10 cellular contexts compared by ENCODE assay signal in genomic region chr2:24577481-24577880, GRCh38.
DNase-seq lines count a peak whose midpoint lies in the region; ATAC-seq and TF ChIP-seq lines count a peak whose summit lies in the region.
"Had no signal": no experiment of that assay in that cellular context is flagged by ENCODE, and none has a peak within 500 bp of the region (broad histone marks: within the 10 kb centered on the region; RNA-seq: fewer than 3 reads in every experiment).

No MANE protein-coding gene starts in this region.

- H3K9ac ChIP-seq in SK-N-SH = no peak overlapping the region

- peaks cover 70% of the 10 kb centered on the region for H3K4me1 Mint-ChIP-seq in brain

- CTCF ChIA-PET in SK-N-SH (lab: Yijun Ruan, JAX) = interaction anchor here (1.4 kb wide), 2 partner anchors 11 to 76 kb away, joined by 3 read pairs; no protein-coding TSS in a partner anchor

- no peak for TF ChIP-seq EP300 in SK-N-SH (IDR thresholded peaks at IDR 0.05; ENCODE audit: borderline replicate concordance in 1 of 2, low read depth in 1 of 2, low read length in 1 of 2)

- H3K27ac ChIP-seq in SK-N-SH (ENCODE audit: low read depth in 2 of 2, low read length in 1 of 2) = no peak overlapping the region
- H3K27ac ChIP-seq in vagina = no peak overlapping the region

- no peak for TF ChIP-seq POLR2A in vagina (IDR thresholded peaks at IDR 0.05)

- no peak for TF ChIP-seq RAD21 in SK-N-SH (IDR thresholded peaks at IDR 0.05; ENCODE audit: low read length)

- H3K27me3 Mint-ChIP-seq in brain = no peaks in the 10 kb centered on the region

- intact Hi-C loops in vagina (cut with DNase I) = no loop called here

- H3K27me3 ChIP-seq in SK-N-SH (ENCODE audit: insufficient read depth) (no peaks in the 10 kb centered on the region), vagina (no peaks in the 10 kb centered on the region)

- no peak for DNase-seq in activated naive CD4-positive, alpha-beta T cell treated with Interleukin-2 at 50 U/mL for 16 hours
- DNase-seq in SK-N-SH (no peak), vagina (ENCODE audit: extremely low spot score in 2 of 2) (no peak)
- DNase-seq: NCI-H2081 treated with DMSO at 0.1 percent for 48 hours had no signal

- POLR2A ChIA-PET in SK-N-SH (lab: Yijun Ruan, JAX) = no interaction called here

- ATAC-seq in GM18502 (IDR thresholded peaks at IDR 0.05; ENCODE audit: poor library complexity, unreplicated experiment) (peak; percentile 78), GM21423 (IDR thresholded peaks at IDR 0.05; ENCODE audit: unreplicated experiment) (peak; percentile 64), HG03432 (IDR thresholded peaks at IDR 0.05; ENCODE audit: unreplicated experiment) (peak; percentile 75), GM19397 (IDR thresholded peaks at IDR 0.05; ENCODE audit: unreplicated experiment) (no peak)
- ATAC-seq: esophagus mucosa had no signal

- H3K9me2 ChIP-seq in SK-N-SH = no peaks in the 10 kb centered on the region

- H3F3A ChIP-seq in SK-N-SH (replicated peaks; ENCODE audit: insufficient read depth) = no peaks in the 10 kb centered on the region

- H3K4me3 ChIP-seq in SK-N-SH (ENCODE audit: low read depth in 2 of 2, low read length in 1 of 2) (no peak overlapping the region), vagina (no peak overlapping the region)

- no peaks in the 10 kb centered on the region for H3K79me2 ChIP-seq in SK-N-SH (ENCODE audit: insufficient read depth)

- peaks cover 0 to 4% of the 10 kb centered on the region in 2 experiments; a peak in 2 of 4 replicates for H3K4me1 ChIP-seq in SK-N-SH (ENCODE audit: control insufficient read depth in 1 of 2, insufficient read depth in 2 of 2, low read depth in 1 of 2, low read length in 1 of 2)
- peaks cover 28% of the 10 kb centered on the region for H3K4me1 ChIP-seq in vagina

- peak overlapping the region in 1 of 5 experiments; percentile 44 for H3K4me3 Mint-ChIP-seq in brain

- peak overlapping the region in 3 of 5 experiments; percentile 23 to 79 (median 78) for H3K27ac Mint-ChIP-seq in brain

- TF ChIP-seq CTCF in brain (conservative IDR thresholded peaks at IDR 0.05) (no peak), SK-N-SH (IDR thresholded peaks at IDR 0.05) (no peak), vagina (IDR thresholded peaks at IDR 0.05) (no peak)

- H3K9me3 Mint-ChIP-seq in brain = peaks cover 10 to 28% (median 20%) of the 10 kb centered on the region in 5 experiments

- no peak overlapping the region for H3K4me2 ChIP-seq in SK-N-SH

- no peaks in the 10 kb centered on the region for H3K9me3 ChIP-seq in SK-N-SH
- H3K9me3 ChIP-seq in vagina = no peaks in the 10 kb centered on the region

- 93% methylated on average over 2 of the region's 2 CpGs for WGBS in SK-N-SH (ENCODE audit: low lambda C conversion rate)

- no peaks in the 10 kb centered on the region for H4K20me1 ChIP-seq in SK-N-SH (ENCODE audit: insufficient read depth)

- H3K36me3 ChIP-seq in SK-N-SH (replicated peaks in 1 of 2; ENCODE audit: control insufficient read depth in 1 of 2, insufficient read depth in 2 of 2, low read length in 1 of 2) (peaks cover 0 to 7% of the 10 kb centered on the region in 2 experiments), vagina (no peaks in the 10 kb centered on the region)

- no peak overlapping the region for H2AFZ ChIP-seq in SK-N-SH (ENCODE audit: low read depth)

- H3K36me3 Mint-ChIP-seq in brain = peaks cover 76% of the 10 kb centered on the region

TF ChIP-seq in SK-N-SH, 30 proteins besides CTCF, POLR2A, EP300 and RAD21:
- no peak for TF ChIP-seq NFIC (IDR thresholded peaks at IDR 0.05; ENCODE audit: borderline replicate concordance)
- TF ChIP-seq CHD2 (IDR thresholded peaks at IDR 0.05; ENCODE audit: low read length, partially characterized antibody) = no peak
- TF ChIP-seq FOXM1 (IDR thresholded peaks at IDR 0.05; ENCODE audit: low read depth) = no peak
- TF ChIP-seq MXI1 (IDR thresholded peaks at IDR 0.05; ENCODE audit: low read depth, low read length) = no peak
- no peak for TF ChIP-seq TCF12 (IDR thresholded peaks at IDR 0.05)
- TF ChIP-seq RXRA (IDR thresholded peaks at IDR 0.05; ENCODE audit: borderline replicate concordance, low read depth) = no peak
- no peak for TF ChIP-seq MEF2A (IDR thresholded peaks at IDR 0.05; ENCODE audit: borderline replicate concordance, low read depth)
- TF ChIP-seq FOSL2 (IDR thresholded peaks at IDR 0.05; ENCODE audit: borderline replicate concordance, low read depth) = no peak
- no peak for TF ChIP-seq SIN3A (IDR thresholded peaks at IDR 0.05; ENCODE audit: borderline replicate concordance, low read depth, low read length)
- no peak for TF ChIP-seq RCOR1 (IDR thresholded peaks at IDR 0.05; ENCODE audit: low read length)
- TF ChIP-seq, protein P1, sequence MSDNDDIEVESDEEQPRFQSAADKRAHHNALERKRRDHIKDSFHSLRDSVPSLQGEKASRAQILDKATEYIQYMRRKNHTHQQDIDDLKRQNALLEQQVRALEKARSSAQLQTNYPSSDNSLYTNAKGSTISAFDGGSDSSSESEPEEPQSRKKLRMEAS (IDR thresholded peaks at IDR 0.05; ENCODE audit: low read depth) = no peak
- no peak for TF ChIP-seq NRF1 (IDR thresholded peaks at IDR 0.05; ENCODE audit: low read depth, low read length)
- TF ChIP-seq EZH2phosphoT487 (IDR thresholded peaks at IDR 0.05; ENCODE audit: borderline replicate concordance, low read depth) = no peak
- TF ChIP-seq SMC3 (IDR thresholded peaks at IDR 0.05; ENCODE audit: low read depth, low read length) = no peak
- no peak for TF ChIP-seq GABPA (IDR thresholded peaks at IDR 0.05; ENCODE audit: low read depth)
- TF ChIP-seq, protein P2, sequence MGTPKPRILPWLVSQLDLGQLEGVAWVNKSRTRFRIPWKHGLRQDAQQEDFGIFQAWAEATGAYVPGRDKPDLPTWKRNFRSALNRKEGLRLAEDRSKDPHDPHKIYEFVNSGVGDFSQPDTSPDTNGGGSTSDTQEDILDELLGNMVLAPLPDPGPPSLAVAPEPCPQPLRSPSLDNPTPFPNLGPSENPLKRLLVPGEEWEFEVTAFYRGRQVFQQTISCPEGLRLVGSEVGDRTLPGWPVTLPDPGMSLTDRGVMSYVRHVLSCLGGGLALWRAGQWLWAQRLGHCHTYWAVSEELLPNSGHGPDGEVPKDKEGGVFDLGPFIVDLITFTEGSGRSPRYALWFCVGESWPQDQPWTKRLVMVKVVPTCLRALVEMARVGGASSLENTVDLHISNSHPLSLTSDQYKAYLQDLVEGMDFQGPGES (IDR thresholded peaks at IDR 0.05; ENCODE audit: low read depth, low read length) = no peak
- no peak for TF ChIP-seq TEAD4 (IDR thresholded peaks at IDR 0.05; ENCODE audit: borderline replicate concordance, insufficient read depth)
- TF ChIP-seq, protein P3, sequence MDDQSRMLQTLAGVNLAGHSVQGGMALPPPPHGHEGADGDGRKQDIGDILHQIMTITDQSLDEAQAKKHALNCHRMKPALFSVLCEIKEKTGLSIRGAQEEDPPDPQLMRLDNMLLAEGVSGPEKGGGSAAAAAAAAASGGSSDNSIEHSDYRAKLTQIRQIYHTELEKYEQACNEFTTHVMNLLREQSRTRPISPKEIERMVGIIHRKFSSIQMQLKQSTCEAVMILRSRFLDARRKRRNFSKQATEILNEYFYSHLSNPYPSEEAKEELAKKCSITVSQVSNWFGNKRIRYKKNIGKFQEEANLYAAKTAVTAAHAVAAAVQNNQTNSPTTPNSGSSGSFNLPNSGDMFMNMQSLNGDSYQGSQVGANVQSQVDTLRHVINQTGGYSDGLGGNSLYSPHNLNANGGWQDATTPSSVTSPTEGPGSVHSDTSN (IDR thresholded peaks at IDR 0.05) = no peak
